Comparison of ENCODE assay signal across 8 cellular contexts in the genomic region with DNA sequence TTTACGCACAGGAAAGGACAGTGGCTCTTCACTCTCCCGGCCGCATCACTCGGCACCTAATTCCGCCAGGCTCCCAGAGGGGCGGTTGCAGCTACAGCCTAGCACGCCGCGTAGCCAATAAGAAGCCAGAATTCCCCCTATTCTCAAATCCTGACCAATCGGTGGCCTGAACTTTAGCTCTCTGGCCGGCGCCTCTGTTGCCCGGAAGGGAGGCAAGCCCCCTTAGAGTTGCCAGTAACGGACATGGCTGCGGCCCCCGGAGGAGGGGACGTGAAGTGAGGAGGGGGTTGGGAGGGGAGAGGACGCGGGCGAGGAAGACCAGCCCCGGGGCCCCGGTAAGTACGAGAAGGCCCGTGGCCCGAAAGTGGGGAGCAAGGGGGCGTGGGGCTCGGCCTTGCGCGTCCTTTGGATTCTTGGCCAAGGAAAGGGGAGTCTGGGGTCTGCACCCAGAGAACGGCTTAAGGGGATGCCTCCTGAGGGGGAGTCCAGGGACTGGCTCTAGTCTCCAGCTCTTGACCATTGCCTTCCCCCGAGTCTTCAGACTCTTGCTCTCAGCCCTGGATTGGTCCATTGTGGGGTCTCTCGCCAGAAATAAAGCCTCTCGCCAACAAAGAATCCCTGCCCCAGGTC. TPM values are rescaled to one million over a fixed set of nuclear protein-coding genes. Genes with fewer than 3 reads are reported as not detected.
DNase-seq lines count a peak whose midpoint lies in the region; ATAC-seq and TF ChIP-seq lines count a peak whose summit lies in the region.

Gene TMEM94, plus strand, starts transcription at position 219 of the 630 bp plus-strand sequence. CDS start 15,271 bp downstream, outside the sequence.

- peaks cover 1% of the 10 kb centered on the region for H3K36me3 Mint-ChIP-seq in activated B cell treated with CpG ODN at 0.5 μM for 24 hours (ENCODE audit: low read depth)

- H3K36me3 ChIP-seq in spleen = no peaks in the 10 kb centered on the region

- CTCF ChIA-PET in AG04450 (lab: Charles Lee) (interaction anchor here (0.6 to 1.5 kb wide), 4 partner anchors 30 to 326 kb away, joined by 3 to 4 read pairs (median 3); no protein-coding TSS in a partner anchor), activated B cell treated with CpG ODN at 0.5 μM for 24 hours (lab: Charles Lee) (interaction anchor here (0.7 to 1.5 kb wide), 6 partner anchors 44 to 325 kb away, joined by 3 to 6 read pairs (median 4); partner anchors contain the start of genes NT5C, SLC25A19 and TSEN54)

- DNase-seq in AG04450 (ENCODE audit: low read depth, low spot score) = peak; percentile 95
- DNase-seq in NCI-H345 (lab: John Stamatoyannopoulos, UW) = peak; percentile 100
- DNase-seq in activated B cell treated with CpG ODN at 0.5 μM for 24 hours = peak; percentile 74
- DNase-seq in caudate nucleus (lab: John Stamatoyannopoulos, UW) = peak; percentile 37 to 99 (median 95)
- peak; percentile 99 for DNase-seq in inferior parietal cortex (ENCODE audit: extremely low spot score)
- peak; percentile 96 for DNase-seq in spleen

- no peak for TF ChIP-seq CTCF in AG04450 (IDR thresholded peaks at IDR 0.05; ENCODE audit: low read depth, low read length)
- no peak for TF ChIP-seq CTCF in activated B cell treated with CpG ODN at 0.5 μM for 24 hours (IDR thresholded peaks at IDR 0.05)
- TF ChIP-seq CTCF in spleen (IDR thresholded peaks at IDR 0.05 in 8 of 11, conservative IDR thresholded peaks at IDR 0.05 in 3 of 11) = peak in 3 of 11 experiments; percentile 8 to 19 (median 16)

- peaks cover 41% of the 10 kb centered on the region for H3K4me1 Mint-ChIP-seq in activated B cell treated with CpG ODN at 0.5 μM for 24 hours

- H3K27ac Mint-ChIP-seq in activated B cell treated with CpG ODN at 0.5 μM for 24 hours = peak within 1 kb of the TSS; percentile 88

- no peaks in the 10 kb centered on the region for H3K9me3 Mint-ChIP-seq in activated B cell treated with CpG ODN at 0.5 μM for 24 hours

- no peaks in the 10 kb centered on the region for H3K27me3 ChIP-seq in AG04450 (ENCODE audit: control insufficient read depth, insufficient read depth, low read length)
- H3K27me3 ChIP-seq in spleen (replicated peaks in 1 of 7) = no peaks in the 10 kb centered on the region

- WGBS in spleen, 5 donors = 0 to 1% (median 0%) methylated on average over 17 to 33 of the region's 33 CpGs

- H3K9me3 ChIP-seq in AG04450 (ENCODE audit: control insufficient read depth, insufficient read depth, low read length) = no peaks in the 10 kb centered on the region; the same call in 1 of the 2 replicates
- no peaks in the 10 kb centered on the region for H3K9me3 ChIP-seq in spleen

- H3K27me3 Mint-ChIP-seq in activated B cell treated with CpG ODN at 0.5 μM for 24 hours = no peaks in the 10 kb centered on the region

- POLR2A ChIA-PET in AG04450 (lab: Yijun Ruan, JAX) (interaction anchor here (0.6 to 1.6 kb wide), 10 partner anchors 12 to 324 kb away, joined by 3 to 6 read pairs (median 3); partner anchors contain the start of genes GGA3, MRPS7, RECQL5 and SAP30BP), activated B cell treated with CpG ODN at 0.5 μM for 24 hours (lab: Charles Lee) (interaction anchor here (0.5 to 2.5 kb wide), 31 partner anchors 9 to 1175 kb away, joined by 3 to 18 read pairs (median 4); partner anchors contain the start of genes ARMC7, FDXR, GGA3 and GRB2)

- peak; percentile 90 for ATAC-seq in GM18909 (IDR thresholded peaks at IDR 0.05; ENCODE audit: poor library complexity, unreplicated experiment)
- peak; percentile 92 for ATAC-seq in HG03175 (IDR thresholded peaks at IDR 0.05; ENCODE audit: unreplicated experiment)
- ATAC-seq in activated B cell treated with CpG ODN at 0.5 μM for 24 hours (ENCODE audit: low read depth) = peak; percentile 94

- H3K27ac ChIP-seq in AG04450 (ENCODE audit: low read depth, low read length) (peak within 1 kb of the TSS; percentile 83), caudate nucleus (ENCODE audit: low read depth, low read length) (peak within 1 kb of the TSS; percentile 97), spleen (peak within 1 kb of the TSS; percentile 80 to 89 (median 88))

- peak within 1 kb of the TSS; percentile 91 for H3K4me3 ChIP-seq in AG04450 (ENCODE audit: low read depth, low read length)
- H3K4me3 ChIP-seq in spleen = peak within 1 kb of the TSS; percentile 72 to 90 (median 82)

- TF ChIP-seq POLR2A in spleen (IDR thresholded peaks at IDR 0.05) = no peak

- intact Hi-C loops in activated B cell treated with CpG ODN at 0.5 μM for 24 hours (cut with micrococcal nuclease) = loop anchor here (1.0 to 2.0 kb wide), 5 partner anchors 52 to 583 kb away; partner anchors contain the start of genes GRB2, LLGL2, SLC25A19 and TSEN54
- intact Hi-C loops in spleen (cut with DNase I; ENCODE audit: low total_unique reads) = no loop called here

- peaks cover 9 to 50% (median 35%) of the 10 kb centered on the region in 6 donors for H3K4me1 ChIP-seq in spleen

- H3K4me3 Mint-ChIP-seq in activated B cell treated with CpG ODN at 0.5 μM for 24 hours = peak within 1 kb of the TSS; percentile 91

RNA-seq across cellular contexts. Expression of gene TMEM94, which starts in this region (rescaled TPM):
- polyA plus RNA-seq in AG04450 (2011; rRNA removed) (14.8 and 23.2 TPM in 2 replicates), spleen (10 to 100 TPM; 24.8 to 77.8 (median 59.5) TPM)
- polyA minus RNA-seq in AG04450 (2011; rRNA and poly(A)+ RNA removed) = 31.6 and 51.2 TPM in 2 replicates
- total RNA-seq in activated B cell treated with CpG ODN at 0.5 μM for 24 hours (80.3 and 86.6 TPM in 2 replicates), spleen (100 to 1,000 TPM in 1 of 7 donors, 10 to 100 TPM in 6; 66.6 to 101 (median 94.1) TPM)

Comparison
In these comparisons a context has a peak if more than half of its experiments do, and no peak if none do; other contexts are left out.
1. Peak in every context shown above with its lines: DNase-seq, ATAC-seq, H3K4me3 ChIP-seq and H3K27ac ChIP-seq.